Comparison of ENCODE assay signal across 12 cellular contexts in genomic region chr18:26546875-26547301, GRCh38. TPM values are rescaled to one million over a fixed set of nuclear protein-coding genes. Genes with fewer than 3 reads are reported as not detected.
DNase-seq lines count a peak whose midpoint lies in the region; ATAC-seq, FAIRE-seq and TF ChIP-seq lines count a peak whose summit lies in the region.
"Had no signal": no experiment of that assay in that cellular context is flagged by ENCODE, and none has a peak within 500 bp of the region (broad histone marks: within the 10 kb centered on the region; RNA-seq: fewer than 3 reads in every experiment).

No MANE protein-coding gene starts in this region.

- H2AFZ ChIP-seq in H1 (ENCODE audit: low read length): peak overlapping the region; percentile 37

- WGBS in H1 (ENCODE audit: extremely low coverage in 1 of 2, insufficient coverage in 1 of 2, insufficient read length in 1 of 2, insufficient replicate concordance in 2 of 2, low coverage in 1 of 2, low lambda C conversion rate in 2 of 2, missing lambda C conversion rate in 1 of 2), 2 experiments: 1% methylated on average over 22 of the region's 35 CpGs; no CpG with 5 or more reads in 1 of the 2 experiments
- 66 to 72% methylated on average over 31 to 34 of the region's 35 CpGs for WGBS in lower leg skin, 2 donors

- TF ChIP-seq RAD21 in H1 (IDR thresholded peaks at IDR 0.05 in 1 of 2, conservative IDR thresholded peaks at IDR 0.05 in 1 of 2; ENCODE audit: low read depth in 2 of 2, low read length in 2 of 2): no peak

- CTCF ChIA-PET in AG04450 (lab: Charles Lee): interaction anchor here (1.3 to 5.0 kb wide), 5 partner anchors 14 to 163 kb away, joined by 4 to 40 read pairs (median 5); no protein-coding TSS in a partner anchor
- CTCF ChIA-PET in H1 (lab: Charles Lee; ENCODE audit: partially characterized antibody): interaction anchor here (0.7 to 4.7 kb wide), 17 partner anchors 9 to 163 kb away, joined by 3 to 31 read pairs (median 3); no protein-coding TSS in a partner anchor

- H3K27me3 ChIP-seq in AG04450 (ENCODE audit: control insufficient read depth, insufficient read depth, low read length) (peaks cover 21% of the 10 kb centered on the region), NT2/D1 (ENCODE audit: insufficient read depth, insufficient read length) (no peaks in the 10 kb centered on the region), H1 (replicated peaks in 1 of 4; ENCODE audit: control insufficient read depth in 3 of 4, extremely low read depth in 1 of 4, insufficient read depth in 3 of 4, low read length in 3 of 4) (peaks cover 22 to 56% (median 47%) of the 10 kb centered on the region in 4 experiments), muscle layer of colon (ENCODE audit: control insufficient read depth in 1 of 2, insufficient read depth in 2 of 2, low read length in 2 of 2) (peaks cover 0 to 21% of the 10 kb centered on the region in 2 donors)
- H3K27me3 ChIP-seq: thyroid gland had no signal

- H2BK12ac ChIP-seq in H1 (ENCODE audit: low read depth, low read length): peak overlapping the region; percentile 82; the same call in 1 of the 2 replicates

- peak overlapping the region; percentile 17; the same call in 1 of the 2 replicates for H3K18ac ChIP-seq in H1 (ENCODE audit: extremely low read depth, low read length)

- H2AK5ac ChIP-seq in H1 (ENCODE audit: low read depth, low read length): no peak overlapping the region

- H3K79me1 ChIP-seq in H1 (ENCODE audit: low read depth, low read length): no peaks in the 10 kb centered on the region

- H3K36me3 ChIP-seq in NT2/D1 (ENCODE audit: insufficient read depth, insufficient read length, low read length) (peaks cover 10% of the 10 kb centered on the region), H1 (ENCODE audit: control insufficient read depth in 2 of 4, insufficient read depth in 4 of 4, low read length in 3 of 4) (no peaks in the 10 kb centered on the region), muscle layer of colon (ENCODE audit: insufficient read depth, low read length) (no peaks in the 10 kb centered on the region)
- H3K36me3 ChIP-seq: thyroid gland had no signal

- POLR2A ChIA-PET in AG04450 (lab: Yijun Ruan, JAX): no interaction called here
- POLR2A ChIA-PET in H1 (lab: Charles Lee; ENCODE audit: partially characterized antibody): interaction anchor here (1.7 to 5.1 kb wide), 2 partner anchors 20 to 68 kb away, joined by 4 to 16 read pairs; no protein-coding TSS in a partner anchor

- H3K4me3 ChIP-seq in AG04450 (ENCODE audit: low read depth, low read length): peak overlapping the region; percentile 77
- H3K4me3 ChIP-seq in NT2/D1 (ENCODE audit: insufficient read length, low read depth): peak overlapping the region; percentile 54
- H3K4me3 ChIP-seq in H1 (ENCODE audit: extremely low read depth in 1 of 4, insufficient read depth in 2 of 4, low read depth in 3 of 4, low read length in 4 of 4): peak overlapping the region; percentile 41 to 80 (median 61)
- peak overlapping the region; percentile 70 to 77 for H3K4me3 ChIP-seq in muscle layer of colon (ENCODE audit: low read depth in 1 of 2, low read length in 2 of 2)
- H3K4me3 ChIP-seq in lower leg skin (ENCODE audit: low read depth, poor library complexity, severe bottlenecking): no peak overlapping the region
- H3K4me3 ChIP-seq: K562 had no signal

- H2BK20ac ChIP-seq in H1 (ENCODE audit: low read length): no peak overlapping the region

- H3K79me2 ChIP-seq in H1 (ENCODE audit: control insufficient read depth in 1 of 2, insufficient read depth in 2 of 2, low read length in 2 of 2): peaks cover 0 to 40% of the 10 kb centered on the region in 2 experiments; a peak in 2 of 4 replicates
- H3K79me2 ChIP-seq: parathyroid adenoma had no signal

- TF ChIP-seq POLR2A in H1 (IDR thresholded peaks at IDR 0.05; ENCODE audit: control extremely low read depth in 1 of 2, low read depth in 2 of 2, low read length in 2 of 2): no peak
- TF ChIP-seq POLR2A in lower leg skin (IDR thresholded peaks at IDR 0.05): no peak

- no peak overlapping the region for H3K9ac ChIP-seq in NT2/D1 (ENCODE audit: insufficient read length, low read depth)
- no peak overlapping the region; a peak in 1 of 7 replicates for H3K9ac ChIP-seq in H1 (replicated peaks in 1 of 4; ENCODE audit: extremely low read depth in 1 of 4, low read depth in 3 of 4, low read length in 3 of 4)
- H3K9ac ChIP-seq in muscle layer of colon (ENCODE audit: low read length): no peak overlapping the region
- H3K9ac ChIP-seq: parathyroid adenoma had no signal

- intact Hi-C loops in lower leg skin (cut with DNase I; ENCODE audit: low total_unique reads): no loop called here

- H4K5ac ChIP-seq in H1 (ENCODE audit: insufficient read length, low read depth, low read length): no peak overlapping the region

- H3K14ac ChIP-seq in H1 (ENCODE audit: insufficient read length): no peak overlapping the region

- H2BK5ac ChIP-seq in H1 (ENCODE audit: low read depth, low read length): no peak overlapping the region

- H3K4ac ChIP-seq in H1 (replicated peaks; ENCODE audit: insufficient read length, low read depth, low read length): peak overlapping the region; percentile 19

- H3K23me2 ChIP-seq in H1 (ENCODE audit: low read depth, low read length): peaks cover 24% of the 10 kb centered on the region

- no peak for DNase-seq in AG04450 (ENCODE audit: low read depth, low spot score)
- DNase-seq in NT2/D1 (ENCODE audit: low read depth, low spot score): no peak
- peak in 1 of 2 experiments; percentile 72 for DNase-seq in H1 (ENCODE audit: low read depth in 1 of 2, low spot score in 2 of 2)
- no peak for DNase-seq in COR-L47 (lab: John Stamatoyannopoulos, UW)
- no peak for DNase-seq in GM19240 (ENCODE audit: insufficient read length, low spot score)
- DNase-seq in lower leg skin (ENCODE audit: low spot score in 2 of 2): no peak

- no peak for FAIRE-seq in H1 (lab: Jason Lieb, UNC)
- FAIRE-seq: colon, K562 had no signal

- peak overlapping the region; percentile 45 for H4K8ac ChIP-seq in H1 (ENCODE audit: extremely low read depth, insufficient read depth, low read length)

- TF ChIP-seq CTCF in AG04450 (IDR thresholded peaks at IDR 0.05; ENCODE audit: low read depth, low read length) (no peak), H1 (IDR thresholded peaks at IDR 0.05; ENCODE audit: control extremely low read depth in 1 of 3, insufficient read depth in 1 of 3, low read depth in 1 of 3, low read length in 3 of 3) (no peak), lower leg skin (IDR thresholded peaks at IDR 0.05) (no peak)

- no peak overlapping the region for H3K23ac ChIP-seq in H1 (ENCODE audit: insufficient read length)

- H3K27ac ChIP-seq in AG04450 (ENCODE audit: low read depth, low read length) (no peak overlapping the region), H1 (ENCODE audit: low read depth, low read length) (no peak overlapping the region), muscle layer of colon (ENCODE audit: low read depth, low read length) (no peak overlapping the region)
- H3K27ac ChIP-seq: parathyroid adenoma had no signal

- ATAC-seq in HG03442 (IDR thresholded peaks at IDR 0.05; ENCODE audit: unreplicated experiment): no peak
- ATAC-seq: K562 had no signal

- no peak overlapping the region for H2BK120ac ChIP-seq in H1 (replicated peaks; ENCODE audit: low read depth, low read length)

- H3K4me1 ChIP-seq in NT2/D1 (ENCODE audit: insufficient read depth, insufficient read length) (no peaks in the 10 kb centered on the region), H1 (replicated peaks in 1 of 4; ENCODE audit: control insufficient read depth in 3 of 4, insufficient read depth in 4 of 4, low read length in 3 of 4) (peaks cover 3 to 16% (median 6%) of the 10 kb centered on the region in 4 experiments; a peak in 6 of 7 replicates), muscle layer of colon (ENCODE audit: insufficient read depth, low read length) (peaks cover 39% of the 10 kb centered on the region)

- no peak overlapping the region for H3K56ac ChIP-seq in H1 (replicated peaks; ENCODE audit: insufficient read length, low read depth, low read length)

- H2BK15ac ChIP-seq in H1 (ENCODE audit: low read length): no peak overlapping the region

- no peak for TF ChIP-seq EP300 in H1 (IDR thresholded peaks at IDR 0.05; ENCODE audit: borderline replicate concordance in 1 of 2, low read depth in 2 of 2, low read length in 2 of 2)

- no peak overlapping the region for H4K91ac ChIP-seq in H1 (replicated peaks; ENCODE audit: insufficient read length, low read length)

- H4K20me1 ChIP-seq in H1 (replicated peaks in 1 of 2; ENCODE audit: control insufficient read depth in 1 of 2, insufficient read depth in 2 of 2, low read length in 2 of 2): peaks cover 3 to 18% of the 10 kb centered on the region in 2 experiments

- peak overlapping the region; percentile 86 to 98 for H3K4me2 ChIP-seq in H1 (ENCODE audit: insufficient read depth in 1 of 2, low read depth in 2 of 2, low read length in 2 of 2)

- H3K9me3 ChIP-seq in AG04450 (ENCODE audit: control insufficient read depth, insufficient read depth, low read length): peaks cover 8% of the 10 kb centered on the region; the same call in 1 of the 2 replicates
- no peaks in the 10 kb centered on the region for H3K9me3 ChIP-seq in NT2/D1 (ENCODE audit: insufficient read depth, low read length)
- no peaks in the 10 kb centered on the region for H3K9me3 ChIP-seq in H1 (ENCODE audit: insufficient read depth in 2 of 2, low read depth in 1 of 2, low read length in 1 of 2)
- H3K9me3 ChIP-seq in muscle layer of colon (ENCODE audit: low read length): no peaks in the 10 kb centered on the region
- H3K9me3 ChIP-seq: thyroid gland had no signal

TF ChIP-seq in H1, 55 proteins besides CTCF, POLR2A, EP300 and RAD21 (continues in another document):
- TF ChIP-seq NANOG (IDR thresholded peaks at IDR 0.05; ENCODE audit: insufficient read depth, low read depth, low read length, poor library complexity, severe bottlenecking): no peak
- TF ChIP-seq BACH1 (IDR thresholded peaks at IDR 0.05; ENCODE audit: low read length): no peak
- TF ChIP-seq E2F6 (IDR thresholded peaks at IDR 0.05): no peak

RNA-seq across cellular contexts. Expression of gene KCTD1, which starts 1.5 kb away (rescaled TPM):
- polyA plus RNA-seq in AG04450 (2011; rRNA removed) (5.0 and 5.4 TPM in 2 replicates), H1 (2011; rRNA removed) (7.7 and 9.8 TPM in 2 replicates)
- polyA minus RNA-seq in AG04450 (2011; rRNA and poly(A)+ RNA removed): 10.2 and 10.3 TPM in 2 replicates
- 14.0 and 17.6 TPM in 2 replicates for total RNA-seq in H1 (2021; fragmentation: NEBNext Ultra II Directional; extraction: Animal tissue kit (Norgen Biotek cat#: 25700))
- 8.6 TPM for polyA plus RNA-seq in H1 (2011; cell fraction: cytosol; rRNA removed)
- polyA plus RNA-seq in H1 (2011; cell fraction: nucleus; rRNA removed): 15.1 TPM
- 16.4 to 18.4 TPM (median 16.8 TPM) in 4 replicates for polyA plus RNA-seq in H1 (2012, experiment 1 of 2)
- polyA plus RNA-seq in H1 (2012, experiment 2 of 2): 10.2 TPM
- 12.9 TPM for polyA plus RNA-seq in H1 (2013, experiment 1 of 2)
- polyA plus RNA-seq in H1 (2013, experiment 2 of 2): 11.6 TPM
- 14.5 and 19.8 TPM in 2 replicates for polyA minus RNA-seq in H1 (2011; rRNA and poly(A)+ RNA removed)
- 14.8 TPM for polyA minus RNA-seq in H1 (2011; cell fraction: cytosol; rRNA and poly(A)+ RNA removed)
- polyA minus RNA-seq in H1 (2011; cell fraction: nucleus; rRNA and poly(A)+ RNA removed): 27.8 TPM
- 10 to 100 TPM; 25.3 to 62.0 (median 51.3) TPM for total RNA-seq in lower leg skin
- total RNA-seq: K562 had no signal
- polyA plus RNA-seq: K562 had no signal
